ENCODE assay signal across 1 cellular context in the genomic region with DNA sequence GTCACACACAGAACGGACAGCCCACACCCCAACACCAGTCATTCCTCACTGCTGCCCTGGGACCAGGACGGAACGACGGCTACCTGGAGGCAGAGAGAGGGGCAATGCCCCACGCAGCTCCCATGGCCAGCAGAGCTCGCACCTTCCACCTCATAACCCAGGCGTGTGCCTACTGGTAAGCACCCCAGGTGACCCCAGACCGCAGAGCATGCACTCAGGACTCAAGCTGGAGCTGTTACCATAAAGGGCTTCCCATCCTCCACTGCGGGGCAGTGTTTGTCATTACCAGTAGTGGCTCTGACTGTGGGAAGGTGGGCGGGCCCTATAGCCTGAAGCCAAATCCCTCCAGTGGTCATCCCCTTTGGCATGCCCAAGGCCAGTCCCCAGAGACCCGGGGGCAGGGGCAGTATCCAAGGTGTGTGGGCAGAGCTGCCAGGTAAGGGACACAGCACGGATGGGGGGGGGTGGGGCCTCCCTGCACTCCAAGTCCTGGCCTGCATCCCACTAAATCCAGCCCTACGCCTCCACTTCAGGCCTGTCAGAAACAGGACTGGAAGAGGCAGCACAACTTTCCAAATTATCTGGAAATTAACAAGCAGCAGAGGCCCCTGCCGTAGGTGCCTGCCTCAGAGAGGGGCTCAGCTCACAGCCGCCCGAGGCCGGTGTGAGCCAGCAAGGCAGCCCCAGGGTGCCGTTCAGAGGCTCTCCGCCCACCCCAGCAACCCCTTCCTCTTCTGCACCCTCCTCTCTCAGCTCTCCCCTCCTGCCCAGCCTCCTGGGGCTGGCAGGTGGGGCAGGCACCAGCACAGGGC.
TF ChIP-seq lines count a peak whose summit lies in the region.

No MANE protein-coding gene starts in this region.

TF ChIP-seq in GM23338, 12 proteins besides CTCF, POLR2A, EP300 and RAD21 (continued from another document):
- no peak for TF ChIP-seq JUNB (IDR thresholded peaks at IDR 0.05; ENCODE audit: unreplicated experiment)
- TF ChIP-seq ZNF462 (CRISPR knock-in tag; IDR thresholded peaks at IDR 0.05) = no peak
